ENCODE assay signal across 12 cellular contexts in the genomic region with DNA sequence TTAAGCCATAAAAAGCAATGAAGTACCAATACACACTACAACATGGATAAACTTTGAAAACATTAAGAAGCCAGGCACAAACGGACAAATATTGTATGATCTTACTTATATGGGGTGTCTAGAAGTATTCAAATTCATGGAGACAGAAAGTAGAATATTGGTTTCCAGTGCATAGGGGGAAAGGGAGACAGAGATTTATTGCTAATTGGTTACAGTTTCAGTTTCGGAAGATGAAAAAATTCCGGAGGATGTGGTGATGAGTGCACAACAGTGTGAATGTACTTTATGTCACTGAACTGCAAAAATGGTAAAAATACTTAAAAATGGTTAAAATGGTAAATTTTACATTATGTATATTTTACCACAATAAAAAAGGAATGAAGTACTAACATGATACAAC. TPM values are rescaled to one million over a fixed set of nuclear protein-coding genes. Genes with fewer than 3 reads are reported as not detected.
DNase-seq lines count a peak whose midpoint lies in the region; ATAC-seq and TF ChIP-seq lines count a peak whose summit lies in the region.
"Had no signal": no experiment of that assay in that cellular context is flagged by ENCODE, and none has a peak within 500 bp of the region (broad histone marks: within the 10 kb centered on the region; RNA-seq: fewer than 3 reads in every experiment).

No MANE protein-coding gene starts in this region.

- peak; percentile 54 for ATAC-seq in GM21723 (IDR thresholded peaks at IDR 0.05; ENCODE audit: unreplicated experiment)
- ATAC-seq in naive thymus-derived CD8-positive, alpha-beta T cell, result peak; percentile 42 to 60
- ATAC-seq: left ventricle myocardium superior had no signal

- H3K36me3 ChIP-seq in Karpas-422 (ENCODE audit: insufficient read depth, low read length) (no peaks in the 10 kb centered on the region), PC-9 (ENCODE audit: low read depth) (no peaks in the 10 kb centered on the region)

- peak overlapping the region in 6 of 10 donors; percentile 2 to 54 (median 38) for H3K4me3 Mint-ChIP-seq in naive thymus-derived CD8-positive, alpha-beta T cell

- H3K9me2 ChIP-seq in Karpas-422 (replicated peaks; ENCODE audit: insufficient read depth, low read length) (no peaks in the 10 kb centered on the region), PC-9 (ENCODE audit: insufficient read depth) (no peaks in the 10 kb centered on the region)

- no TSS peak for BruUV-seq in PC-9 (replicated peaks; lab: Mats Ljungman, UMichigan)

- no peak for TF ChIP-seq CTCF in PC-9 (conservative IDR thresholded peaks at IDR 0.05)

- H3F3A ChIP-seq in PC-9 (ENCODE audit: insufficient read depth, low read depth), result peaks cover 5% of the 10 kb centered on the region; the same call in 1 of the 2 replicates

- H2AFZ ChIP-seq in Karpas-422 (ENCODE audit: low read length), result no peak overlapping the region
- no peak overlapping the region for H2AFZ ChIP-seq in PC-9

- no peaks in the 10 kb centered on the region for H3K27me3 ChIP-seq in Karpas-422 (ENCODE audit: low read length)
- no peaks in the 10 kb centered on the region for H3K27me3 ChIP-seq in PC-9 (ENCODE audit: insufficient read depth, low read depth)

- H3K27ac ChIP-seq in Karpas-422 (ENCODE audit: low read length), result 0 out of 2 replicates have a peak overlapping the region, but pooled peaks have one; percentile 39
- no peak overlapping the region for H3K27ac ChIP-seq in substantia nigra (ENCODE audit: low read depth, low read length, poor library complexity, severe bottlenecking)
- H3K27ac ChIP-seq in PC-9, result no peak overlapping the region
- H3K27ac ChIP-seq: 22Rv1 had no signal

- H3K4me1 Mint-ChIP-seq in naive thymus-derived CD8-positive, alpha-beta T cell, result peaks cover 8 to 39% (median 16%) of the 10 kb centered on the region in 4 donors

- H3K9me3 ChIP-seq in Karpas-422 (ENCODE audit: low read length), result no peaks in the 10 kb centered on the region
- no peaks in the 10 kb centered on the region for H3K9me3 ChIP-seq in PC-9 (ENCODE audit: insufficient read depth, low read depth)

- intact Hi-C loops in PC-9 (cut with micrococcal nuclease; ENCODE audit: unreplicated experiment), result no loop called here

- peak overlapping the region in 6 of 10 donors; percentile 1 to 81 (median 28) for H3K27ac Mint-ChIP-seq in naive thymus-derived CD8-positive, alpha-beta T cell

- H3K9ac ChIP-seq in Karpas-422 (ENCODE audit: low read length), result no peak overlapping the region

- H3K27me3 Mint-ChIP-seq in naive thymus-derived CD8-positive, alpha-beta T cell, result no peaks in the 10 kb centered on the region

- no peak overlapping the region for H3K4me3 ChIP-seq in Karpas-422 (ENCODE audit: low read length)
- no peak overlapping the region for H3K4me3 ChIP-seq in PC-9

- H3K79me2 ChIP-seq in Karpas-422 (ENCODE audit: low read length), result no peaks in the 10 kb centered on the region
- no peaks in the 10 kb centered on the region for H3K79me2 ChIP-seq in PC-9 (ENCODE audit: low read depth)

- POLR2A ChIA-PET in naive thymus-derived CD8-positive, alpha-beta T cell (lab: Charles Lee), result no interaction called here
- POLR2A ChIA-PET in PC-9 (lab: Charles Lee; ENCODE audit: unreplicated experiment), result no interaction called here

- H3K36me3 Mint-ChIP-seq in naive thymus-derived CD8-positive, alpha-beta T cell, result no peaks in the 10 kb centered on the region

- no peaks in the 10 kb centered on the region for H3K9me3 Mint-ChIP-seq in naive thymus-derived CD8-positive, alpha-beta T cell

- H3K4me2 ChIP-seq in Karpas-422 (ENCODE audit: low read depth, low read length, poor library complexity, severe bottlenecking), result no peak overlapping the region
- no peak overlapping the region for H3K4me2 ChIP-seq in PC-9

- H3K4me1 ChIP-seq in Karpas-422 (ENCODE audit: low read length) (peaks cover 40% of the 10 kb centered on the region), PC-9 (replicated peaks; ENCODE audit: insufficient read depth) (peaks cover 6% of the 10 kb centered on the region; the same call in 1 of the 2 replicates)

- CTCF ChIA-PET in PC-9 (lab: Charles Lee), result no interaction called here

- no peaks in the 10 kb centered on the region for H4K20me1 ChIP-seq in Karpas-422 (ENCODE audit: insufficient read depth, low read depth, low read length)
- no peaks in the 10 kb centered on the region for H4K20me1 ChIP-seq in PC-9 (ENCODE audit: insufficient read depth)

- DNase-seq in NCI-H2171 treated with DMSO at 0.1 percent for 48 hours (lab: John Stamatoyannopoulos, UW) (peak; percentile 14), NCI-H2171 (lab: John Stamatoyannopoulos, UW) (no peak), Karpas-422 (no peak), substantia nigra (lab: John Stamatoyannopoulos, UW) (no peak), germinal center (ENCODE audit: low spot score) (no peak), PC-9 (no peak)
- peak in 2 of 10 donors; percentile 11 to 26 for DNase-seq in naive thymus-derived CD8-positive, alpha-beta T cell
- DNase-seq: GDM1, left ventricle myocardium superior, NCI-H748 treated with DMSO at 0.1 percent for 48 hours had no signal

RNA-seq across cellular contexts. Expression of a gene that starts 5.1 kb away (rescaled TPM):
- total RNA-seq in Karpas-422 (2014; rRNA removed; shearing (Covaris generic); ENCODE audit: low replicate concordance), result 64.6 and 66.2 TPM in 2 replicates
- total RNA-seq in naive thymus-derived CD8-positive, alpha-beta T cell, result 1 to 10 TPM; 9.0 to 9.9 TPM
- polyA plus RNA-seq in naive thymus-derived CD8-positive, alpha-beta T cell, result 10 to 100 TPM; 33.0 to 45.1 (median 44.3) TPM
- 60.6 and 76.4 TPM in 2 replicates for total RNA-seq in PC-9 (2021)
